ENCODE assay signal across 13 cellular contexts in the genomic region with DNA sequence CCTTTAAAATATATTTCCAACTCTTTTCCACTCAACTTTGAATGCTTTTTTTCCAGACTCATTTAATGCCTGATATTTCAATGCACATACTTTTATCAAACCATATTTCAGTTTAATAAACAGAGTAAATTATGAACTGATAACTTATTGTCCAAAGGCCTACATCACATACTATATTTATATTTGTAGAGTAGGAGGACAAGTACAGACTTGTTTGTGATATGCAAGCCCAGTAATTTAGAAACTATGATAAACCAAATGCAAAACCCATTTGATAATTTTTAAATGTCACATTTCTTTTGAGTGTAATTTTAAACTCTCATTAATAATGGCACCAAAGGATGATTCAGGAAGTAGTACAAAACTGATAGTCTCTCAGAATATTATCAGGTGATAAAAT. TPM values are rescaled to one million over a fixed set of nuclear protein-coding genes. Genes with fewer than 3 reads are reported as not detected.
DNase-seq lines count a peak whose midpoint lies in the region; ATAC-seq and TF ChIP-seq lines count a peak whose summit lies in the region.
"Had no signal": no experiment of that assay in that cellular context is flagged by ENCODE, and none has a peak within 500 bp of the region (broad histone marks: within the 10 kb centered on the region; RNA-seq: fewer than 3 reads in every experiment).

No MANE protein-coding gene starts in this region.

- no peaks in the 10 kb centered on the region for H3K9me3 ChIP-seq in PC-3 (ENCODE audit: low read length)
- no peaks in the 10 kb centered on the region for H3K9me3 ChIP-seq in skeletal muscle satellite cell (replicated peaks; ENCODE audit: low read length)
- no peaks in the 10 kb centered on the region for H3K9me3 ChIP-seq in tibial nerve
- H3K9me3 ChIP-seq in WERI-Rb-1 (ENCODE audit: severe bottlenecking), result no peaks in the 10 kb centered on the region
- H3K9me3 ChIP-seq: ovary, thyroid gland had no signal

- TF ChIP-seq CTCF in PC-3 (conservative IDR thresholded peaks at IDR 0.05; ENCODE audit: low read depth, low read length) (no peak), epithelial cell of esophagus (IDR thresholded peaks at IDR 0.05; ENCODE audit: insufficient read depth, low read depth, low read length, missing control alignments) (no peak), tibial nerve (IDR thresholded peaks at IDR 0.05) (no peak), WERI-Rb-1 (IDR thresholded peaks at IDR 0.05; ENCODE audit: low read depth, low read length) (no peak)

- no peak for ATAC-seq in activated CD8-positive, alpha-beta memory T cell treated with anti-CD3 and anti-CD28 coated beads, Interleukin-2, amount 10 ng/mL, durations not matched to agents 7 days and 5 days
- no peak for ATAC-seq in PC-3

- H4K20me1 ChIP-seq in PC-3 (ENCODE audit: low read length), result no peaks in the 10 kb centered on the region

- H3K27me3 ChIP-seq in PC-3 (ENCODE audit: low read length), result no peaks in the 10 kb centered on the region
- no peaks in the 10 kb centered on the region for H3K27me3 ChIP-seq in skeletal muscle satellite cell (ENCODE audit: control insufficient read depth, insufficient read depth, low read length)
- no peaks in the 10 kb centered on the region for H3K27me3 ChIP-seq in tibial nerve
- no peaks in the 10 kb centered on the region for H3K27me3 ChIP-seq in WERI-Rb-1 (ENCODE audit: insufficient read depth, low read depth, severe bottlenecking)
- H3K27me3 ChIP-seq: ovary, thyroid gland had no signal

- CTCF ChIA-PET in activated CD8-positive, alpha-beta memory T cell treated with anti-CD3 and anti-CD28 coated beads, Interleukin-2, amount 10 ng/mL, durations not matched to agents 7 days and 5 days (lab: Charles Lee), result interaction anchor here (0.7 kb wide), 1 partner anchor 990 kb away, joined by 3 read pairs; no protein-coding TSS in a partner anchor
- CTCF ChIA-PET in PC-3 (lab: Charles Lee), result no interaction called here

- DNase-seq in activated CD8-positive, alpha-beta memory T cell treated with anti-CD3 and anti-CD28 coated beads, Interleukin-2, amount 10 ng/mL, durations not matched to agents 7 days and 5 days, result no peak
- no peak for DNase-seq in activated CD8-positive, alpha-beta memory T cell treated with anti-CD3 and anti-CD28 coated beads, Interleukin-2, amount 50 U/mL, for 4 hours
- DNase-seq in PC-3 (no peak), epithelial cell of esophagus (ENCODE audit: low read depth) (peak; percentile 21), tibial nerve (ENCODE audit: low spot score in 2 of 2) (no peak), WERI-Rb-1 (no peak), T1000 (lab: John Stamatoyannopoulos, UW) (no peak)
- DNase-seq: ACHN; activated CD4-positive, alpha-beta T cell treated with anti-CD3 and anti-CD28 coated beads, Interleukin-2, amount 50 U/mL, for 48 hours; activated naive CD4-positive, alpha-beta T cell treated with Interleukin-2 at 50 U/mL for 16 hours; ovary; thyroid gland had no signal

- H2AFZ ChIP-seq in PC-3 (ENCODE audit: low read length), result no peak overlapping the region

- H3K27ac Mint-ChIP-seq in activated CD8-positive, alpha-beta memory T cell treated with anti-CD3 and anti-CD28 coated beads, Interleukin-2, amount 10 ng/mL, durations not matched to agents 7 days and 5 days, result peak overlapping the region; percentile 56

- no peaks in the 10 kb centered on the region for H3K36me3 ChIP-seq in PC-3 (ENCODE audit: low read depth, low read length)
- H3K36me3 ChIP-seq in skeletal muscle satellite cell (ENCODE audit: insufficient read depth, low read length), result no peaks in the 10 kb centered on the region
- H3K36me3 ChIP-seq in tibial nerve, result no peaks in the 10 kb centered on the region
- H3K36me3 ChIP-seq in WERI-Rb-1, result no peaks in the 10 kb centered on the region; the same call in 1 of the 2 replicates
- H3K36me3 ChIP-seq: ovary, thyroid gland had no signal

- no TSS peak for BruUV-seq in PC-3 (replicated peaks; lab: Mats Ljungman, UMichigan)

- peaks cover 34% of the 10 kb centered on the region for H3K4me1 Mint-ChIP-seq in activated CD8-positive, alpha-beta memory T cell treated with anti-CD3 and anti-CD28 coated beads, Interleukin-2, amount 10 ng/mL, durations not matched to agents 7 days and 5 days

- H3K27ac ChIP-seq in PC-3 (ENCODE audit: low read length) (no peak overlapping the region), tibial nerve (no peak overlapping the region), WERI-Rb-1 (no peak overlapping the region)
- H3K27ac ChIP-seq: ovary, thyroid gland had no signal

- POLR2A ChIA-PET in PC-3 (lab: Charles Lee; ENCODE audit: unreplicated experiment), result no interaction called here

- H3K36me3 Mint-ChIP-seq in activated CD8-positive, alpha-beta memory T cell treated with anti-CD3 and anti-CD28 coated beads, Interleukin-2, amount 10 ng/mL, durations not matched to agents 7 days and 5 days, result peaks cover 41% of the 10 kb centered on the region

- peak overlapping the region; percentile 16; the same call in 1 of the 2 replicates for H3K4me2 ChIP-seq in PC-3 (ENCODE audit: low read length)
- peak overlapping the region; percentile 79 for H3K4me2 ChIP-seq in skeletal muscle satellite cell (ENCODE audit: low read length)

- no peak for TF ChIP-seq EP300 in tibial nerve (IDR thresholded peaks at IDR 0.05)

- intact Hi-C loops in PC-3 (cut with micrococcal nuclease), result loop anchor here (5.0 kb wide), 1 partner anchor 248 kb away; the partner anchor contains the start of gene NEDD4

- peaks cover 71% of the 10 kb centered on the region for H3K79me2 ChIP-seq in PC-3 (ENCODE audit: low read length)

- H3F3A ChIP-seq in PC-3 (ENCODE audit: low read length, unreplicated experiment), result no peaks in the 10 kb centered on the region

- TF ChIP-seq POLR2A in tibial nerve (IDR thresholded peaks at IDR 0.05), result no peak

- H3K9me2 ChIP-seq in PC-3 (replicated peaks; ENCODE audit: low read length), result no peaks in the 10 kb centered on the region

- peaks cover 1% of the 10 kb centered on the region for H3K9me3 Mint-ChIP-seq in activated CD8-positive, alpha-beta memory T cell treated with anti-CD3 and anti-CD28 coated beads, Interleukin-2, amount 10 ng/mL, durations not matched to agents 7 days and 5 days (ENCODE audit: low read depth)

- no peaks in the 10 kb centered on the region for H3K27me3 Mint-ChIP-seq in activated CD8-positive, alpha-beta memory T cell treated with anti-CD3 and anti-CD28 coated beads, Interleukin-2, amount 10 ng/mL, durations not matched to agents 7 days and 5 days

- H3K4me1 ChIP-seq in PC-3 (ENCODE audit: insufficient read depth, low read length), result peaks cover 6% of the 10 kb centered on the region; the same call in 1 of the 2 replicates
- H3K4me1 ChIP-seq in skeletal muscle satellite cell (ENCODE audit: control insufficient read depth, insufficient read depth, low read length), result peaks cover 29% of the 10 kb centered on the region
- H3K4me1 ChIP-seq in tibial nerve, result peaks cover 0 to 51% (median 21%) of the 10 kb centered on the region in 4 donors

- H3K4me3 Mint-ChIP-seq in activated CD8-positive, alpha-beta memory T cell treated with anti-CD3 and anti-CD28 coated beads, Interleukin-2, amount 10 ng/mL, durations not matched to agents 7 days and 5 days, result peak overlapping the region; percentile 24

- H3K9ac ChIP-seq in PC-3 (ENCODE audit: low read length) (no peak overlapping the region), skeletal muscle satellite cell (ENCODE audit: low read depth, low read length) (no peak overlapping the region)

- H3K4me3 ChIP-seq in PC-3 (ENCODE audit: low read length) (no peak overlapping the region), epithelial cell of esophagus (ENCODE audit: low read length) (peak overlapping the region; percentile 70), skeletal muscle satellite cell (ENCODE audit: low read length) (no peak overlapping the region), tibial nerve (no peak overlapping the region), WERI-Rb-1 (ENCODE audit: low read depth, low read length) (no peak overlapping the region)
- H3K4me3 ChIP-seq: ovary, thyroid gland had no signal

RNA-seq across cellular contexts. Expression of gene RFX7, which starts 3.3 kb away (rescaled TPM):
- 10 to 100 TPM; 44.1 to 58.9 TPM for total RNA-seq in activated CD8-positive, alpha-beta memory T cell treated with anti-CD3 and anti-CD28 coated beads, Interleukin-2, amount 10 ng/mL, durations not matched to agents 7 days and 5 days
- 2.8 and 4.7 TPM in 2 replicates for total RNA-seq in PC-3 (2014; rRNA removed)
- total RNA-seq in skeletal muscle satellite cell (2012; rRNA removed), result 4.6 and 5.3 TPM in 2 replicates
- 10 to 100 TPM in 2 of 4 donors, 1 to 10 TPM in 2; 7.1 to 13.8 (median 10.0) TPM for total RNA-seq in tibial nerve
